ENCODE assay signal across 12 cellular contexts in genomic region chr10:8035641-8036520, GRCh38. TPM values are rescaled to one million over a fixed set of nuclear protein-coding genes. Genes with fewer than 3 reads are reported as not detected.
DNase-seq lines count a peak whose midpoint lies in the region; ATAC-seq, FAIRE-seq and TF ChIP-seq lines count a peak whose summit lies in the region.
"Had no signal": no experiment of that assay in that cellular context is flagged by ENCODE, and none has a peak within 500 bp of the region (broad histone marks: within the 10 kb centered on the region; RNA-seq: fewer than 3 reads in every experiment).

No MANE protein-coding gene starts in this region.

- no peak overlapping the region for H3K4me3 ChIP-seq in GM12878
- no peak overlapping the region for H3K4me3 ChIP-seq in naive thymus-derived CD4-positive, alpha-beta T cell (ENCODE audit: low read length)
- H3K4me3 ChIP-seq in MM.1S (ENCODE audit: low read length): no peak overlapping the region

- intact Hi-C loops in GM12878 (cut with micrococcal nuclease; ENCODE audit: unreplicated experiment): no loop called here
- intact Hi-C loops in naive thymus-derived CD4-positive, alpha-beta T cell (cut with micrococcal nuclease): loop anchor here (1.0 kb wide), 2 partner anchors 8 to 10 kb away; no protein-coding TSS in a partner anchor

- H3K27ac ChIP-seq in GM12878 (ENCODE audit: control insufficient read depth, insufficient read depth): no peak overlapping the region
- no peak overlapping the region for H3K27ac ChIP-seq in naive thymus-derived CD4-positive, alpha-beta T cell (ENCODE audit: low read depth, low read length)
- H3K27ac ChIP-seq in MM.1S (ENCODE audit: low read length): no peak overlapping the region

- peak overlapping the region; percentile 36 to 70 (median 58) for H3K4me3 Mint-ChIP-seq in naive thymus-derived CD4-positive, alpha-beta T cell

- H3F3A ChIP-seq in MM.1S (ENCODE audit: insufficient read depth, low read length): no peaks in the 10 kb centered on the region

- WGBS in GM12878 (ENCODE audit: insufficient coverage, insufficient replicate concordance, low lambda C conversion rate, missing lambda C conversion rate): 44% methylated on average over 43 of the region's 47 CpGs

- H3K36me3 ChIP-seq in GM12878 (ENCODE audit: control insufficient read depth in 2 of 2, insufficient read depth in 2 of 2, low read length in 1 of 2) (no peaks in the 10 kb centered on the region), MM.1S (replicated peaks; ENCODE audit: insufficient read depth, low read length) (no peaks in the 10 kb centered on the region)
- no peaks in the 10 kb centered on the region for H3K36me3 ChIP-seq in naive thymus-derived CD4-positive, alpha-beta T cell (ENCODE audit: control insufficient read depth in 2 of 3, insufficient read depth in 3 of 3, low read length in 3 of 3)

- H3K27me3 Mint-ChIP-seq in naive thymus-derived CD4-positive, alpha-beta T cell: peaks cover 72 to 88% (median 74%) of the 10 kb centered on the region in 5 donors

- CTCF ChIA-PET in GM10248 (lab: Yijun Ruan, JAX) (no interaction called here), GM12878 (lab: Yijun Ruan, JAX) (no interaction called here)
- CTCF ChIA-PET in naive thymus-derived CD4-positive, alpha-beta T cell (lab: Charles Lee): no interaction called here

- no peak for TF ChIP-seq RAD21 in GM12878 (IDR thresholded peaks at IDR 0.05; ENCODE audit: insufficient read depth, low read depth, low read length)

- H3K36me3 Mint-ChIP-seq in naive thymus-derived CD4-positive, alpha-beta T cell: peaks cover 0 to 5% (median 2%) of the 10 kb centered on the region in 5 donors

- no TSS peak for BruUV-seq in GM12878 (replicated peaks; lab: Mats Ljungman, UMichigan)

- no peak for FAIRE-seq in GM12878 (lab: Jason Lieb, UNC)
- FAIRE-seq: colon had no signal

- H3K27me3 ChIP-seq in GM12878 (replicated peaks in 1 of 2; ENCODE audit: control insufficient read depth in 2 of 2, insufficient read depth in 2 of 2, low read length in 1 of 2) (peaks cover 18 to 28% of the 10 kb centered on the region in 2 experiments), MM.1S (replicated peaks; ENCODE audit: insufficient read depth, low read length) (no peaks in the 10 kb centered on the region; the same call in 1 of the 2 replicates)
- H3K27me3 ChIP-seq in naive thymus-derived CD4-positive, alpha-beta T cell (ENCODE audit: control insufficient read depth in 2 of 2, insufficient read depth in 2 of 2, low read length in 2 of 2): peaks cover 43 to 65% of the 10 kb centered on the region in 2 donors

- TF ChIP-seq EP300 in GM12878 (IDR thresholded peaks at IDR 0.05; ENCODE audit: borderline replicate concordance in 1 of 2, control insufficient read depth in 1 of 2, low read depth in 2 of 2, low read length in 2 of 2): no peak

- no peaks in the 10 kb centered on the region for H3K79me2 ChIP-seq in GM12878 (ENCODE audit: control insufficient read depth, insufficient read depth, low read length)
- no peaks in the 10 kb centered on the region for H3K79me2 ChIP-seq in MM.1S (ENCODE audit: low read length)

- SMC1A ChIA-PET in GM12878 (lab: Charles Lee; ENCODE audit: uncharacterized antibody, unreplicated experiment): no interaction called here

- RAD21 ChIA-PET in GM12878 (lab: Charles Lee; ENCODE audit: unreplicated experiment): no interaction called here

- no peak overlapping the region for H3K9ac ChIP-seq in GM12878 (ENCODE audit: control insufficient read depth, insufficient read depth, low read length)
- no peak overlapping the region for H3K9ac ChIP-seq in MM.1S (ENCODE audit: low read length)

- no peak for TF ChIP-seq POLR2A in GM12878 (IDR thresholded peaks at IDR 0.05; ENCODE audit: low read depth, low read length)

- peak overlapping the region in 7 of 9 donors; percentile 12 to 77 (median 38) for H3K27ac Mint-ChIP-seq in naive thymus-derived CD4-positive, alpha-beta T cell
- H3K27ac Mint-ChIP-seq: CD14-positive monocyte had no signal

- peaks cover 17 to 30% (median 22%) of the 10 kb centered on the region in 7 donors for H3K4me1 Mint-ChIP-seq in naive thymus-derived CD4-positive, alpha-beta T cell

- H3K9me3 Mint-ChIP-seq in naive thymus-derived CD4-positive, alpha-beta T cell: peaks cover 3 to 29% (median 6%) of the 10 kb centered on the region in 11 donors

- H3K9me2 ChIP-seq in MM.1S (replicated peaks; ENCODE audit: insufficient read depth, low read length): no peaks in the 10 kb centered on the region

- in situ Hi-C loops in GM12878 (cut with MboI): loop anchor here (25.0 kb wide), 1 partner anchor 1176 kb away; no protein-coding TSS in a partner anchor

- POLR2A ChIA-PET in GM10248 (lab: Yijun Ruan, JAX): no interaction called here
- POLR2A ChIA-PET in GM12878 (lab: Charles Lee): no interaction called here
- POLR2A ChIA-PET in naive thymus-derived CD4-positive, alpha-beta T cell (lab: Charles Lee): no interaction called here

- H3K4me1 ChIP-seq in GM12878 (ENCODE audit: control insufficient read depth, insufficient read depth, low read length): no peaks in the 10 kb centered on the region
- peaks cover 10 to 20% of the 10 kb centered on the region in 2 donors for H3K4me1 ChIP-seq in naive thymus-derived CD4-positive, alpha-beta T cell (ENCODE audit: control insufficient read depth in 2 of 2, insufficient read depth in 2 of 2, low read length in 2 of 2)
- H3K4me1 ChIP-seq in MM.1S (ENCODE audit: low read length): no peaks in the 10 kb centered on the region

- no peak for ATAC-seq in GM12878
- no peak for ATAC-seq in naive thymus-derived CD4-positive, alpha-beta T cell

- DNase-seq in AG20443 (ENCODE audit: low spot score) (peak; percentile 7), GM10248 (ENCODE audit: extremely low spot score) (peak; percentile 6), GM12878 (ENCODE audit: low read depth, low spot score) (no peak), SW 1271 (lab: John Stamatoyannopoulos, UW) (no peak), H4 (ENCODE audit: low spot score) (no peak), MM.1S (no peak)
- DNase-seq in naive thymus-derived CD4-positive, alpha-beta T cell: peak in 4 of 9 donors; percentile 4 to 16 (median 6)
- no peak for DNase-seq in stimulated activated CD4-positive, alpha-beta T cell treated with anti-CD3 and anti-CD28 coated beads, Interleukin-12 subunit alpha, Interleukin-12 subunit beta, amount 100 ng/mL, for 4 hours
- DNase-seq: kidney glomerular epithelial cell, NCI-H446 treated with DMSO at 0.1 percent for 48 hours had no signal

- H3K4me2 ChIP-seq in GM12878 (ENCODE audit: control insufficient read depth, insufficient read depth) (no peak overlapping the region), MM.1S (ENCODE audit: low read depth, low read length) (no peak overlapping the region)

- H2AFZ ChIP-seq in GM12878 (ENCODE audit: control insufficient read depth, low read depth, low read length) (no peak overlapping the region), MM.1S (ENCODE audit: low read length) (no peak overlapping the region)

- TF ChIP-seq CTCF in GM10248 (IDR thresholded peaks at IDR 0.05; ENCODE audit: control extremely low read depth, extremely low read depth, low read depth, missing control alignments): no peak
- TF ChIP-seq CTCF in GM12878 (IDR thresholded peaks at IDR 0.05 in 2 of 3, conservative IDR thresholded peaks at IDR 0.05 in 1 of 3; ENCODE audit: control insufficient read depth in 2 of 3, extremely low read depth in 1 of 3, insufficient read depth in 1 of 3, low read depth in 3 of 3, low read length in 3 of 3): no peak
- no peak for TF ChIP-seq CTCF in MM.1S (IDR thresholded peaks at IDR 0.05; ENCODE audit: low read length)

- no peaks in the 10 kb centered on the region for H4K20me1 ChIP-seq in GM12878 (ENCODE audit: control insufficient read depth, insufficient read depth)
- no peaks in the 10 kb centered on the region for H4K20me1 ChIP-seq in MM.1S (ENCODE audit: insufficient read depth, low read length)

- H3K9me3 ChIP-seq in GM12878 (replicated peaks; ENCODE audit: control insufficient read depth, insufficient read depth, low read length): no peaks in the 10 kb centered on the region
- H3K9me3 ChIP-seq in naive thymus-derived CD4-positive, alpha-beta T cell (ENCODE audit: control insufficient read depth in 2 of 3, low read length in 3 of 3): no peaks in the 10 kb centered on the region
- no peaks in the 10 kb centered on the region for H3K9me3 ChIP-seq in MM.1S (replicated peaks; ENCODE audit: insufficient read depth, low read length)

TF ChIP-seq in GM12878, 131 proteins besides CTCF, POLR2A, EP300 and RAD21 (continues in another document):
- TF ChIP-seq SP1 (IDR thresholded peaks at IDR 0.05; ENCODE audit: low read depth, low read length) (no peak), SUZ12 (IDR thresholded peaks at IDR 0.05; ENCODE audit: unreplicated experiment) (peak; percentile 45), KDM1A (IDR thresholded peaks at IDR 0.05; ENCODE audit: borderline replicate concordance) (no peak), PKNOX1 (IDR thresholded peaks at IDR 0.05) (no peak)

RNA-seq across cellular contexts. Expression of gene GATA3, which starts 18.6 kb away (rescaled TPM):
- total RNA-seq in GM12878 (2013; cell fraction: nucleolus; rRNA removed): 4.2 and 4.7 TPM in 2 replicates
- total RNA-seq in GM12878 (2014; rRNA removed): 0.05 and 0.40 TPM in 2 replicates
- 0.14 and 0.18 TPM in 2 replicates for total RNA-seq in GM12878 (2014; rRNA removed; fragmentation: Illumina TruSeq; extraction: Trizol)
- 0.64 and 0.80 TPM in 2 replicates for total RNA-seq in GM12878 (2021)
- polyA plus RNA-seq in GM12878 (2011; ENCODE audit: low read depth): 0.39 TPM
- 0.33 and 0.52 TPM in 2 replicates for polyA plus RNA-seq in GM12878 (2011; rRNA removed)
- polyA plus RNA-seq in GM12878 (2011; cell fraction: cytosol; rRNA removed): 0.20 and 0.33 TPM in 2 replicates
- 1.3 TPM in 2 replicates for polyA plus RNA-seq in GM12878 (2011; cell fraction: nucleus; rRNA removed)
- 0.77 and 0.96 TPM in 2 replicates for polyA plus RNA-seq in GM12878 (2012)
- polyA plus RNA-seq in GM12878 (2014; fragmentation: Illumina TruSeq; extraction: Trizol): 0.15 and 0.25 TPM in 2 replicates
- under 1 TPM; 0.19 to 0.33 TPM for polyA plus RNA-seq in GM12878 (2014; fragmentation: Nextera tagmentation; extraction: Ambion mirVana)
- polyA plus RNA-seq in GM12878 (2014; rRNA removed): 0.08 TPM in 2 replicates
- under 1 TPM; 0.25 to 0.67 TPM for polyA plus RNA-seq in GM12878 (2016; fragmentation: Nextera tagmentation; extraction: Ambion mirVana)
- polyA minus RNA-seq in GM12878 (2011; rRNA and poly(A)+ RNA removed): 0.15 and 0.46 TPM in 2 replicates
- polyA minus RNA-seq in GM12878 (2011; cell fraction: cytosol; rRNA and poly(A)+ RNA removed): 0.80 TPM in 1 of 2 replicates, not detected in the other
- 0.60 and 1.1 TPM in 2 replicates for polyA minus RNA-seq in GM12878 (2011; cell fraction: nucleus; rRNA and poly(A)+ RNA removed)
- 10 to 100 TPM; 31.2 to 60.1 (median 38.6) TPM for total RNA-seq in naive thymus-derived CD4-positive, alpha-beta T cell
- 10 to 100 TPM; 24.0 to 30.9 TPM for polyA plus RNA-seq in naive thymus-derived CD4-positive, alpha-beta T cell
- total RNA-seq in H4 (2014; rRNA removed; shearing (Covaris generic)): 0.21 and 0.64 TPM in 2 replicates

Comparison
In these comparisons a context has a peak if more than half of its experiments do, and no peak if none do; other contexts are left out.
1. DNase-seq: peak in AG20443 (single experiment) and GM10248 (single experiment); none in GM12878 (single experiment), SW 1271 (0 of 2), H4 (single experiment), MM.1S (single experiment) and stimulated activated CD4-positive, alpha-beta T cell treated with anti-CD3 and anti-CD28 coated beads, Interleukin-12 subunit alpha, Interleukin-12 subunit beta, amount 100 ng/mL, for 4 hours (single experiment).
2. RNA of gene GATA3, which starts 18.6 kb away (total RNA-seq): 31.2 to 60.1 TPM in naive thymus-derived CD4-positive, alpha-beta T cell; 0.21 to 0.64 TPM in H4 and 0.05 to 4.7 TPM in GM12878; every median in the first group is over 4 times any median in the second.